In genomic region chr1:37040773-37041172, GRCh38 we compare ENCODE assay signal across 1 cellular context.
TF ChIP-seq lines count a peak whose summit lies in the region.

No MANE protein-coding gene starts in this region.

TF ChIP-seq in IMR-90, 13 proteins besides CTCF, POLR2A, EP300 and RAD21 (continued from another document):
- TF ChIP-seq ELK1 (IDR thresholded peaks at IDR 0.05; ENCODE audit: borderline replicate concordance, low read depth, low read length), result no peak
- TF ChIP-seq USF2 (IDR thresholded peaks at IDR 0.05; ENCODE audit: low read depth, low read length), result no peak
- TF ChIP-seq RFX5 (IDR thresholded peaks at IDR 0.05; ENCODE audit: low read depth, low read length), result no peak
